ENCODE assay signal across 1 cellular context in the genomic region with DNA sequence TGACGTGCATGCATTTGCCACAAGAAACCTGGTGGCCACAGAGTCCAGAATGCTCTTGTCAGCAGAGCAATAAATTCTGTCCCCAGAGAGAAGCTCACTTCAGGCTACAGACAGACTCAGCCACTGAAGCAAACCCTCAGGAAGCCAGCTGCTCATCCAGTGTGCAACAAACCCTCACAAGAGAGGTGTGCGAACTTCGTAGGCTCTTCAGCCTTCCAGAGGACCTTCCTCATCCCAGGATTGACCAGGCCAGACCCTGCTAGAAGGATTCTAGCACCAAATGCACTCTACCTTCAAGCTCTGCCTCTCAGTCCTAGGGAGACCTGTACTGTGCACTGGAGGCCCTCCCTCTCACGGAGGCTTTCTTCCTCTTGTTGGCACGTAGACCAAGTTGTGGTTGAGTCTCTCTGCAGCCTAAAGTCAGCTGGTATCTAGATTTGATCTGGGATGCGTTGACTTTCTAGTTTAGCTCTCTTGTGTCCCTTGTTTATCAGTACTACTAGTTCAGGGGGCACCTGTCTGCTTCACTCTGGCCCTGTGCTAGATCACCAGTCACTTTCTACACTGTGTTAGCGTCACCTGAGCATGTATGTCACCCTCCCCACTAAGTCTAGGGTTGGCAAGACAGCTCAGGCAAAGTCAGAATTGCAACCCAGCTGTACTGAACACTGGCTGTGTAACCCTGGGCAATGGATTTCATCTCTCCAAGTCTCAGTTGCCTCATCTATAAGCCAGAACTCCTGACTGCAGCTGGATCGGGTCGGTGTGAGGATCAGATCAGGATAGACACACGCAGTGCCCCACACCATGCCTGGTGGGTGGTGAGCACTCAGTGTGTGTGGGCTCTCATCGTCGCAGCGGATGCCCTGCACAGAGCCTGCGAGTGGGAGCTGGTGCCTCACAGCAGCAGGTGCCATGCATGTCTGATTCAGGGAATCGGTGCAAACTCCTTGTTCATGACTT.
A peak's percentile ranks its signal among the peaks of the same experiment; 100 is the strongest.
TF ChIP-seq lines count a peak whose summit lies in the region.

No MANE protein-coding gene starts in this region.

TF ChIP-seq in K562, 482 proteins besides CTCF, POLR2A, EP300 and RAD21 (continued from another document):
- peak; percentile 72 for TF ChIP-seq HMBOX1 (IDR thresholded peaks at IDR 0.05)
- TF ChIP-seq GATA2 (CRISPR knock-in tag; IDR thresholded peaks at IDR 0.05): no peak
- TF ChIP-seq ZNF644 (tag; IDR thresholded peaks at IDR 0.05; ENCODE audit: low read depth): no peak
- TF ChIP-seq ZNF830 (CRISPR knock-in tag; IDR thresholded peaks at IDR 0.05): no peak
- TF ChIP-seq, protein P1, sequence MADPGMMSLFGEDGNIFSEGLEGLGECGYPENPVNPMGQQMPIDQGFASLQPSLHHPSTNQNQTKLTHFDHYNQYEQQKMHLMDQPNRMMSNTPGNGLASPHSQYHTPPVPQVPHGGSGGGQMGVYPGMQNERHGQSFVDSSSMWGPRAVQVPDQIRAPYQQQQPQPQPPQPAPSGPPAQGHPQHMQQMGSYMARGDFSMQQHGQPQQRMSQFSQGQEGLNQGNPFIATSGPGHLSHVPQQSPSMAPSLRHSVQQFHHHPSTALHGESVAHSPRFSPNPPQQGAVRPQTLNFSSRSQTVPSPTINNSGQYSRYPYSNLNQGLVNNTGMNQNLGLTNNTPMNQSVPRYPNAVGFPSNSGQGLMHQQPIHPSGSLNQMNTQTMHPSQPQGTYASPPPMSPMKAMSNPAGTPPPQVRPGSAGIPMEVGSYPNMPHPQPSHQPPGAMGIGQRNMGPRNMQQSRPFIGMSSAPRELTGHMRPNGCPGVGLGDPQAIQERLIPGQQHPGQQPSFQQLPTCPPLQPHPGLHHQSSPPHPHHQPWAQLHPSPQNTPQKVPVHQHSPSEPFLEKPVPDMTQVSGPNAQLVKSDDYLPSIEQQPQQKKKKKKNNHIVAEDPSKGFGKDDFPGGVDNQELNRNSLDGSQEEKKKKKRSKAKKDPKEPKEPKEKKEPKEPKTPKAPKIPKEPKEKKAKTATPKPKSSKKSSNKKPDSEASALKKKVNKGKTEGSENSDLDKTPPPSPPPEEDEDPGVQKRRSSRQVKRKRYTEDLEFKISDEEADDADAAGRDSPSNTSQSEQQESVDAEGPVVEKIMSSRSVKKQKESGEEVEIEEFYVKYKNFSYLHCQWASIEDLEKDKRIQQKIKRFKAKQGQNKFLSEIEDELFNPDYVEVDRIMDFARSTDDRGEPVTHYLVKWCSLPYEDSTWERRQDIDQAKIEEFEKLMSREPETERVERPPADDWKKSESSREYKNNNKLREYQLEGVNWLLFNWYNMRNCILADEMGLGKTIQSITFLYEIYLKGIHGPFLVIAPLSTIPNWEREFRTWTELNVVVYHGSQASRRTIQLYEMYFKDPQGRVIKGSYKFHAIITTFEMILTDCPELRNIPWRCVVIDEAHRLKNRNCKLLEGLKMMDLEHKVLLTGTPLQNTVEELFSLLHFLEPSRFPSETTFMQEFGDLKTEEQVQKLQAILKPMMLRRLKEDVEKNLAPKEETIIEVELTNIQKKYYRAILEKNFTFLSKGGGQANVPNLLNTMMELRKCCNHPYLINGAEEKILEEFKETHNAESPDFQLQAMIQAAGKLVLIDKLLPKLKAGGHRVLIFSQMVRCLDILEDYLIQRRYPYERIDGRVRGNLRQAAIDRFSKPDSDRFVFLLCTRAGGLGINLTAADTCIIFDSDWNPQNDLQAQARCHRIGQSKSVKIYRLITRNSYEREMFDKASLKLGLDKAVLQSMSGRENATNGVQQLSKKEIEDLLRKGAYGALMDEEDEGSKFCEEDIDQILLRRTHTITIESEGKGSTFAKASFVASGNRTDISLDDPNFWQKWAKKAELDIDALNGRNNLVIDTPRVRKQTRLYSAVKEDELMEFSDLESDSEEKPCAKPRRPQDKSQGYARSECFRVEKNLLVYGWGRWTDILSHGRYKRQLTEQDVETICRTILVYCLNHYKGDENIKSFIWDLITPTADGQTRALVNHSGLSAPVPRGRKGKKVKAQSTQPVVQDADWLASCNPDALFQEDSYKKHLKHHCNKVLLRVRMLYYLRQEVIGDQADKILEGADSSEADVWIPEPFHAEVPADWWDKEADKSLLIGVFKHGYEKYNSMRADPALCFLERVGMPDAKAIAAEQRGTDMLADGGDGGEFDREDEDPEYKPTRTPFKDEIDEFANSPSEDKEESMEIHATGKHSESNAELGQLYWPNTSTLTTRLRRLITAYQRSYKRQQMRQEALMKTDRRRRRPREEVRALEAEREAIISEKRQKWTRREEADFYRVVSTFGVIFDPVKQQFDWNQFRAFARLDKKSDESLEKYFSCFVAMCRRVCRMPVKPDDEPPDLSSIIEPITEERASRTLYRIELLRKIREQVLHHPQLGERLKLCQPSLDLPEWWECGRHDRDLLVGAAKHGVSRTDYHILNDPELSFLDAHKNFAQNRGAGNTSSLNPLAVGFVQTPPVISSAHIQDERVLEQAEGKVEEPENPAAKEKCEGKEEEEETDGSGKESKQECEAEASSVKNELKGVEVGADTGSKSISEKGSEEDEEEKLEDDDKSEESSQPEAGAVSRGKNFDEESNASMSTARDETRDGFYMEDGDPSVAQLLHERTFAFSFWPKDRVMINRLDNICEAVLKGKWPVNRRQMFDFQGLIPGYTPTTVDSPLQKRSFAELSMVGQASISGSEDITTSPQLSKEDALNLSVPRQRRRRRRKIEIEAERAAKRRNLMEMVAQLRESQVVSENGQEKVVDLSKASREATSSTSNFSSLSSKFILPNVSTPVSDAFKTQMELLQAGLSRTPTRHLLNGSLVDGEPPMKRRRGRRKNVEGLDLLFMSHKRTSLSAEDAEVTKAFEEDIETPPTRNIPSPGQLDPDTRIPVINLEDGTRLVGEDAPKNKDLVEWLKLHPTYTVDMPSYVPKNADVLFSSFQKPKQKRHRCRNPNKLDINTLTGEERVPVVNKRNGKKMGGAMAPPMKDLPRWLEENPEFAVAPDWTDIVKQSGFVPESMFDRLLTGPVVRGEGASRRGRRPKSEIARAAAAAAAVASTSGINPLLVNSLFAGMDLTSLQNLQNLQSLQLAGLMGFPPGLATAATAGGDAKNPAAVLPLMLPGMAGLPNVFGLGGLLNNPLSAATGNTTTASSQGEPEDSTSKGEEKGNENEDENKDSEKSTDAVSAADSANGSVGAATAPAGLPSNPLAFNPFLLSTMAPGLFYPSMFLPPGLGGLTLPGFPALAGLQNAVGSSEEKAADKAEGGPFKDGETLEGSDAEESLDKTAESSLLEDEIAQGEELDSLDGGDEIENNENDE (IDR thresholded peaks at IDR 0.05; ENCODE audit: low read depth, low read length): no peak
- no peak for TF ChIP-seq TCF15 (CRISPR knock-in tag; IDR thresholded peaks at IDR 0.05)
- TF ChIP-seq TBP (optimal IDR thresholded peaks at IDR 0.05; ENCODE audit: low read depth, low read length): no peak
- TF ChIP-seq ETS2 (tag; IDR thresholded peaks at IDR 0.05; ENCODE audit: borderline replicate concordance, poor library complexity, severe bottlenecking): peak; percentile 19
